8 cellular contexts compared by ENCODE assay signal in genomic region chr19:46944918-46945628, GRCh38.
DNase-seq lines count a peak whose midpoint lies in the region; ATAC-seq and TF ChIP-seq lines count a peak whose summit lies in the region.

No MANE protein-coding gene starts in this region.

- TF ChIP-seq CTCF in MM.1S (IDR thresholded peaks at IDR 0.05; ENCODE audit: low read length) (no peak), brain (conservative IDR thresholded peaks at IDR 0.05) (no peak), GM10248 (IDR thresholded peaks at IDR 0.05; ENCODE audit: control extremely low read depth, extremely low read depth, low read depth, missing control alignments) (no peak)

- CTCF ChIA-PET in GM10248 (lab: Yijun Ruan, JAX), result interaction anchor here (0.8 to 1.9 kb wide), 9 partner anchors 10 to 104 kb away, joined by 3 to 6 read pairs (median 3); no protein-coding TSS in a partner anchor

- H3K9ac ChIP-seq in MM.1S (ENCODE audit: low read length), result no peak overlapping the region

- 0 out of 2 replicates have a peak, but pooled peaks cover 3% of the 10 kb centered on the region for H3K79me2 ChIP-seq in MM.1S (ENCODE audit: low read length)

- peak overlapping the region; percentile 43 to 75 (median 61) for H3K4me3 Mint-ChIP-seq in brain

- POLR2A ChIA-PET in GM10248 (lab: Yijun Ruan, JAX), result no interaction called here

- H3K9me3 ChIP-seq in MM.1S (replicated peaks; ENCODE audit: insufficient read depth, low read length), result no peaks in the 10 kb centered on the region

- H3K27ac ChIP-seq in MM.1S (ENCODE audit: low read length) (no peak overlapping the region), substantia nigra (ENCODE audit: low read depth, low read length, poor library complexity, severe bottlenecking) (peak overlapping the region; percentile 73)

- no peaks in the 10 kb centered on the region for H3K27me3 ChIP-seq in MM.1S (replicated peaks; ENCODE audit: insufficient read depth, low read length)

- no peak for ATAC-seq in GM21825 (IDR thresholded peaks at IDR 0.05; ENCODE audit: unreplicated experiment)
- no peak for ATAC-seq in HG03196 (IDR thresholded peaks at IDR 0.05; ENCODE audit: unreplicated experiment)

- no peaks in the 10 kb centered on the region for H4K20me1 ChIP-seq in MM.1S (ENCODE audit: insufficient read depth, low read length)

- peak overlapping the region; percentile 58 to 95 (median 84) for H3K27ac Mint-ChIP-seq in brain

- DNase-seq in MM.1S, result peak; percentile 10
- peak; percentile 96 for DNase-seq in left kidney (ENCODE audit: low read depth, low spot score)
- peak in 44 of 49 donors; percentile 22 to 81 (median 54) for DNase-seq in substantia nigra (lab: John Stamatoyannopoulos, UW)
- no peak for DNase-seq in NCI-H226
- DNase-seq in GM10248 (ENCODE audit: extremely low spot score), result no peak

- H2AFZ ChIP-seq in MM.1S (ENCODE audit: low read length), result no peak overlapping the region

- H3K9me3 Mint-ChIP-seq in brain, result no peaks in the 10 kb centered on the region

- peaks cover 10% of the 10 kb centered on the region for H3F3A ChIP-seq in MM.1S (ENCODE audit: insufficient read depth, low read length)

- H3K36me3 ChIP-seq in MM.1S (replicated peaks; ENCODE audit: insufficient read depth, low read length), result no peaks in the 10 kb centered on the region

- H3K4me1 Mint-ChIP-seq in brain, result peaks cover 62% of the 10 kb centered on the region

- no peaks in the 10 kb centered on the region for H3K27me3 Mint-ChIP-seq in brain

- peaks cover 10% of the 10 kb centered on the region for H3K4me1 ChIP-seq in MM.1S (ENCODE audit: low read length)

- H3K4me2 ChIP-seq in MM.1S (ENCODE audit: low read depth, low read length), result peak overlapping the region; percentile 49; the same call in 1 of the 2 replicates

- no peak overlapping the region for H3K4me3 ChIP-seq in MM.1S (ENCODE audit: low read length)

- H3K9me2 ChIP-seq in MM.1S (replicated peaks; ENCODE audit: insufficient read depth, low read length), result no peaks in the 10 kb centered on the region

- peaks cover 42% of the 10 kb centered on the region for H3K36me3 Mint-ChIP-seq in brain

Comparison
In these comparisons a context has a peak if more than half of its experiments do, and no peak if none do; other contexts are left out.
1. DNase-seq: peak in MM.1S (single experiment), left kidney (single experiment) and substantia nigra (44 of 49); none in NCI-H226 (single experiment) and GM10248 (single experiment).